1 cellular context compared by ENCODE assay signal in genomic region chr5:134242146-134242545, GRCh38.
TF ChIP-seq lines count a peak whose summit lies in the region.

No MANE protein-coding gene starts in this region.

TF ChIP-seq in IMR-90, 13 proteins besides CTCF, POLR2A, EP300 and RAD21:
- TF ChIP-seq BHLHE40 (IDR thresholded peaks at IDR 0.05; ENCODE audit: low read depth, low read length) (peak; percentile 100), USF2 (IDR thresholded peaks at IDR 0.05; ENCODE audit: low read depth, low read length) (peak; percentile 91), CEBPB (IDR thresholded peaks at IDR 0.05; ENCODE audit: low read depth, low read length) (0 out of 2 replicates have a peak, but pooled peaks have one; percentile 24), MXI1 (IDR thresholded peaks at IDR 0.05; ENCODE audit: borderline replicate concordance, low read depth, low read length) (peak; percentile 90), RFX5 (IDR thresholded peaks at IDR 0.05; ENCODE audit: low read depth, low read length) (peak; percentile 37; the same call in 1 of the 2 replicates), ELK1 (IDR thresholded peaks at IDR 0.05; ENCODE audit: borderline replicate concordance, low read depth, low read length) (no peak), SMC3 (IDR thresholded peaks at IDR 0.05; ENCODE audit: low read depth, low read length) (peak; percentile 14; the same call in 1 of the 2 replicates), FOS (IDR thresholded peaks at IDR 0.05; ENCODE audit: low read depth, low read length) (peak; percentile 73; the same call in 1 of the 2 replicates), MAFK (IDR thresholded peaks at IDR 0.05; ENCODE audit: low read depth, low read length) (peak; percentile 61), RCOR1 (IDR thresholded peaks at IDR 0.05; ENCODE audit: insufficient replicate concordance, low read length) (peak; percentile 61), MAZ (IDR thresholded peaks at IDR 0.05; ENCODE audit: borderline replicate concordance, low read depth, low read length) (no peak)
